ENCODE assay signal across 1 cellular context in genomic region chr4:119517361-119518229, GRCh38.
A peak's percentile ranks its signal among the peaks of the same experiment; 100 is the strongest.
TF ChIP-seq lines count a peak whose summit lies in the region.

No MANE protein-coding gene starts in this region.

TF ChIP-seq in SK-N-SH treated with all-trans-retinoic acid at 6 μM for 48 hours, 23 proteins besides CTCF, POLR2A, EP300 and RAD21 (continued from another document):
- TF ChIP-seq PATZ1 (CRISPR knock-in tag; IDR thresholded peaks at IDR 0.05; ENCODE audit: borderline replicate concordance): no peak
- no peak for TF ChIP-seq ZNF565 (CRISPR knock-in tag; conservative IDR thresholded peaks at IDR 0.05; ENCODE audit: low read depth)
- TF ChIP-seq PPARA (CRISPR knock-in tag; IDR thresholded peaks at IDR 0.05; ENCODE audit: borderline replicate concordance): no peak
- peak; percentile 80 for TF ChIP-seq TCF4 (CRISPR knock-in tag; IDR thresholded peaks at IDR 0.05; ENCODE audit: borderline replicate concordance)
- peak; percentile 98 for TF ChIP-seq CREB5 (CRISPR knock-in tag; IDR thresholded peaks at IDR 0.05; ENCODE audit: low read depth)
- TF ChIP-seq TOX (CRISPR knock-in tag; IDR thresholded peaks at IDR 0.05; ENCODE audit: borderline replicate concordance): no peak
- TF ChIP-seq SNAI2 (CRISPR knock-in tag; IDR thresholded peaks at IDR 0.05): peak; percentile 29; the same call in 1 of the 2 replicates
- no peak for TF ChIP-seq ARNTL (CRISPR knock-in tag; IDR thresholded peaks at IDR 0.05; ENCODE audit: borderline replicate concordance, low read depth)
- no peak for TF ChIP-seq OSR1 (CRISPR knock-in tag; IDR thresholded peaks at IDR 0.05)
- peak; percentile 100 for TF ChIP-seq ISL1 (CRISPR knock-in tag; IDR thresholded peaks at IDR 0.05)
- no peak for TF ChIP-seq ZFP30 (CRISPR knock-in tag; IDR thresholded peaks at IDR 0.05)
- TF ChIP-seq ESRRG (CRISPR knock-in tag; IDR thresholded peaks at IDR 0.05): peak; percentile 84; the same call in 1 of the 2 replicates
- TF ChIP-seq GLIS3 (CRISPR knock-in tag; IDR thresholded peaks at IDR 0.05): peak; percentile 74
- TF ChIP-seq CSRNP3 (CRISPR knock-in tag; IDR thresholded peaks at IDR 0.05): no peak; the same call in none of the 2 replicates
- TF ChIP-seq ZNF8 (CRISPR knock-in tag; IDR thresholded peaks at IDR 0.05): no peak
